1 cellular context compared by ENCODE assay signal in the genomic region with DNA sequence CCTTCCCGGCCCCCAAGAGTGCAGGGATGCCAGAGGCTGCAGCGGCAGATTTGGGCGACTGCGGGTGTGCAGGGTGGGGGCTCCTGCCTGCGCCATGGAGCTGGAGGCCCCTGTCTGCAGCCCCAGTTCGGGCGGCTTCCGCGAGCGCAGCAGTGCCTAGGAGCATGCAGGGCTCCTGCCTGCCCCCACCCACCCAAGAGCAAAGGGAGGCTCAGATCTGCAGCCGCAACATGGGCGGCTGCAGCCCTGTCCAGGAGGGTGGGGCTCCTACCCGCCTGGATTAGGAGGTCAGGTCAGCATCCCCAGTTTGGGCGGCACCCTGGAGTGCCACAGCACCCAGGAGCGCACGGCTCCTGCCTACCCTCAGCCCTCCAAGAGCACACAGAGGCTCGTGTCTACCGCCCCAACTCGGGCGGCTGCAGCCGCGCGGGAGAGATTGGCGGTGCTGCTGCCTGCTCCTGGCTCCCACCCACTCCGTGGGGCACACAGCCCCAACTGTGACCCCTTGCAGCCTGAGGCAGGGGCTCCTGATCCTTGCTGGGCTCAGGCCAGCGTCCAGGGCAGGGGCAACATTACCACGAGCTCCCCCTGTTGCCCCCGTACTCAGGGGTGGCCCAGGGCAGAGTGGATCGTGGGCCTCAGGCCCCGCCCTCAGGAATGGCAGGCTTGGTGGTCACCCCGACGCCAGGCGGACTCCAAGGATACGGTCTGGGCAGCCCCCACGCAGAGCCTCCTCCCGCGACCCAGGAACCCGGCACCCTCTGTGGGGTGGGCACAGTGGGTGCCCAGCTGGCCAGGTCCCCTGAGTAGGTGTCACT.
TF ChIP-seq lines count a peak whose summit lies in the region.

No MANE protein-coding gene starts in this region.

TF ChIP-seq in GM23338, 12 proteins besides CTCF, POLR2A, EP300 and RAD21 (continued from another document):
- TF ChIP-seq, protein P1, sequence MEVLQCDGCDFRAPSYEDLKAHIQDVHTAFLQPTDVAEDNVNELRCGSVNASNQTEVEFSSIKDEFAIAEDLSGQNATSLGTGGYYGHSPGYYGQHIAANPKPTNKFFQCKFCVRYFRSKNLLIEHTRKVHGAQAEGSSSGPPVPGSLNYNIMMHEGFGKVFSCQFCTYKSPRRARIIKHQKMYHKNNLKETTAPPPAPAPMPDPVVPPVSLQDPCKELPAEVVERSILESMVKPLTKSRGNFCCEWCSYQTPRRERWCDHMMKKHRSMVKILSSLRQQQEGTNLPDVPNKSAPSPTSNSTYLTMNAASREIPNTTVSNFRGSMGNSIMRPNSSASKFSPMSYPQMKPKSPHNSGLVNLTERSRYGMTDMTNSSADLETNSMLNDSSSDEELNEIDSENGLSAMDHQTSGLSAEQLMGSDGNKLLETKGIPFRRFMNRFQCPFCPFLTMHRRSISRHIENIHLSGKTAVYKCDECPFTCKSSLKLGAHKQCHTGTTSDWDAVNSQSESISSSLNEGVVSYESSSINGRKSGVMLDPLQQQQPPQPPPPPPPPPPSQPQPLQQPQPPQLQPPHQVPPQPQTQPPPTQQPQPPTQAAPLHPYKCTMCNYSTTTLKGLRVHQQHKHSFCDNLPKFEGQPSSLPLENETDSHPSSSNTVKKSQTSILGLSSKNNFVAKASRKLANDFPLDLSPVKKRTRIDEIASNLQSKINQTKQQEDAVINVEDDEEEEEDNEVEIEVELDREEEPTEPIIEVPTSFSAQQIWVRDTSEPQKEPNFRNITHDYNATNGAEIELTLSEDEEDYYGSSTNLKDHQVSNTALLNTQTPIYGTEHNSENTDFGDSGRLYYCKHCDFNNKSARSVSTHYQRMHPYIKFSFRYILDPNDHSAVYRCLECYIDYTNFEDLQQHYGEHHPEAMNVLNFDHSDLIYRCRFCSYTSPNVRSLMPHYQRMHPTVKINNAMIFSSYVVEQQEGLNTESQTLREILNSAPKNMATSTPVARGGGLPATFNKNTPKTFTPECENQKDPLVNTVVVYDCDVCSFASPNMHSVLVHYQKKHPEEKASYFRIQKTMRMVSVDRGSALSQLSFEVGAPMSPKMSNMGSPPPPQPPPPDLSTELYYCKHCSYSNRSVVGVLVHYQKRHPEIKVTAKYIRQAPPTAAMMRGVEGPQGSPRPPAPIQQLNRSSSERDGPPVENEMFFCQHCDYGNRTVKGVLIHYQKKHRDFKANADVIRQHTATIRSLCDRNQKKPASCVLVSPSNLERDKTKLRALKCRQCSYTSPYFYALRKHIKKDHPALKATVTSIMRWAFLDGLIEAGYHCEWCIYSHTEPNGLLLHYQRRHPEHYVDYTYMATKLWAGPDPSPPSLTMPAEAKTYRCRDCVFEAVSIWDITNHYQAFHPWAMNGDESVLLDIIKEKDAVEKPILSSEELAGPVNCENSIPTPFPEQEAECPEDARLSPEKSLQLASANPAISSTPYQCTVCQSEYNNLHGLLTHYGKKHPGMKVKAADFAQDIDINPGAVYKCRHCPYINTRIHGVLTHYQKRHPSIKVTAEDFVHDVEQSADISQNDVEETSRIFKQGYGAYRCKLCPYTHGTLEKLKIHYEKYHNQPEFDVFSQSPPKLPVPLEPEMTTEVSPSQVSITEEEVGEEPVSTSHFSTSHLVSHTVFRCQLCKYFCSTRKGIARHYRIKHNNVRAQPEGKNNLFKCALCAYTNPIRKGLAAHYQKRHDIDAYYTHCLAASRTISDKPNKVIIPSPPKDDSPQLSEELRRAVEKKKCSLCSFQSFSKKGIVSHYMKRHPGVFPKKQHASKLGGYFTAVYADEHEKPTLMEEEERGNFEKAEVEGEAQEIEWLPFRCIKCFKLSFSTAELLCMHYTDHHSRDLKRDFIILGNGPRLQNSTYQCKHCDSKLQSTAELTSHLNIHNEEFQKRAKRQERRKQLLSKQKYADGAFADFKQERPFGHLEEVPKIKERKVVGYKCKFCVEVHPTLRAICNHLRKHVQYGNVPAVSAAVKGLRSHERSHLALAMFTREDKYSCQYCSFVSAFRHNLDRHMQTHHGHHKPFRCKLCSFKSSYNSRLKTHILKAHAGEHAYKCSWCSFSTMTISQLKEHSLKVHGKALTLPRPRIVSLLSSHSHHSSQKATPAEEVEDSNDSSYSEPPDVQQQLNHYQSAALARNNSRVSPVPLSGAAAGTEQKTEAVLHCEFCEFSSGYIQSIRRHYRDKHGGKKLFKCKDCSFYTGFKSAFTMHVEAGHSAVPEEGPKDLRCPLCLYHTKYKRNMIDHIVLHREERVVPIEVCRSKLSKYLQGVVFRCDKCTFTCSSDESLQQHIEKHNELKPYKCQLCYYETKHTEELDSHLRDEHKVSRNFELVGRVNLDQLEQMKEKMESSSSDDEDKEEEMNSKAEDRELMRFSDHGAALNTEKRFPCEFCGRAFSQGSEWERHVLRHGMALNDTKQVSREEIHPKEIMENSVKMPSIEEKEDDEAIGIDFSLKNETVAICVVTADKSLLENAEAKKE (CRISPR knock-in tag; IDR thresholded peaks at IDR 0.05), result no peak
- no peak for TF ChIP-seq POLR2AphosphoS5 (IDR thresholded peaks at IDR 0.05; ENCODE audit: low read depth)
- TF ChIP-seq STAT1 (IDR thresholded peaks at IDR 0.05; ENCODE audit: unreplicated experiment), result no peak
- no peak for TF ChIP-seq ZNF331 (CRISPR knock-in tag; IDR thresholded peaks at IDR 0.05; ENCODE audit: low read depth)
